ENCODE assay signal across 13 cellular contexts in genomic region chr11:114243461-114244372, GRCh38. TPM values are rescaled to one million over a fixed set of nuclear protein-coding genes. Genes with fewer than 3 reads are reported as not detected.
DNase-seq lines count a peak whose midpoint lies in the region; ATAC-seq, FAIRE-seq and TF ChIP-seq lines count a peak whose summit lies in the region.
"Had no signal": no experiment of that assay in that cellular context is flagged by ENCODE, and none has a peak within 500 bp of the region (broad histone marks: within the 10 kb centered on the region; RNA-seq: fewer than 3 reads in every experiment).

No MANE protein-coding gene starts in this region.

- H3K4me3 ChIP-seq in ascending aorta, result no peak overlapping the region

- FAIRE-seq in urothelium cell line (lab: Jason Lieb, UNC), result peak; percentile 9

- H3K27ac Mint-ChIP-seq in WTC11, result no peak overlapping the region
- H3K27ac Mint-ChIP-seq: activated naive CD8-positive, alpha-beta T cell treated with anti-CD3 and anti-CD28 coated beads, Interleukin-2, amount 10 ng/mL, durations not matched to agents 7 days and 5 days; IgD-negative memory B cell; T-helper 17 cell had no signal

- peak overlapping the region; percentile 47 to 53 for H3K27ac ChIP-seq in ascending aorta

- peaks cover 0 to 32% of the 10 kb centered on the region in 2 donors for H3K4me1 ChIP-seq in ascending aorta

- H3K4me1 Mint-ChIP-seq in WTC11, result peaks cover 4% of the 10 kb centered on the region; the same call in 1 of the 2 replicates
- H3K4me1 Mint-ChIP-seq: activated naive CD8-positive, alpha-beta T cell treated with anti-CD3 and anti-CD28 coated beads, Interleukin-2, amount 10 ng/mL, durations not matched to agents 7 days and 5 days had no signal

- no peaks in the 10 kb centered on the region for H3K9me3 Mint-ChIP-seq in WTC11
- H3K9me3 Mint-ChIP-seq: activated naive CD8-positive, alpha-beta T cell treated with anti-CD3 and anti-CD28 coated beads, Interleukin-2, amount 10 ng/mL, durations not matched to agents 7 days and 5 days; IgD-negative memory B cell had no signal

- POLR2A ChIA-PET in WTC11 (lab: Charles Lee), result no interaction called here

- peaks cover 90 to 100% of the 10 kb centered on the region in 2 donors for H3K36me3 ChIP-seq in ascending aorta

- no peak for ATAC-seq in WTC11
- ATAC-seq in GM18870 (IDR thresholded peaks at IDR 0.05; ENCODE audit: unreplicated experiment), result no peak
- ATAC-seq in HG02610 (IDR thresholded peaks at IDR 0.05; ENCODE audit: unreplicated experiment), result no peak
- ATAC-seq: T-helper 17 cell had no signal

- peak; percentile 25 for DNase-seq in NCI-H2171 treated with DMSO at 0.1 percent for 48 hours (lab: John Stamatoyannopoulos, UW)
- DNase-seq in NCI-H2171 (lab: John Stamatoyannopoulos, UW), result no peak
- no peak for DNase-seq in ascending aorta (ENCODE audit: low spot score in 2 of 2)
- peak; percentile 41 for DNase-seq in left kidney (ENCODE audit: low read depth, low spot score)
- DNase-seq in urothelium cell line (ENCODE audit: low spot score), result no peak
- DNase-seq in WTC11 (ENCODE audit: low spot score), result no peak
- DNase-seq: activated naive CD8-positive, alpha-beta T cell treated with anti-CD3 and anti-CD28 coated beads, Interleukin-2, amount 10 ng/mL, durations not matched to agents 7 days and 5 days; effector CD4-positive, alpha-beta T cell; GF-D8; T-helper 17 cell had no signal

- H3K36me3 Mint-ChIP-seq in WTC11, result no peaks in the 10 kb centered on the region
- H3K36me3 Mint-ChIP-seq: activated naive CD8-positive, alpha-beta T cell treated with anti-CD3 and anti-CD28 coated beads, Interleukin-2, amount 10 ng/mL, durations not matched to agents 7 days and 5 days; IgD-negative memory B cell had no signal

- no peak overlapping the region for H3K4me3 Mint-ChIP-seq in WTC11
- H3K4me3 Mint-ChIP-seq: activated naive CD8-positive, alpha-beta T cell treated with anti-CD3 and anti-CD28 coated beads, Interleukin-2, amount 10 ng/mL, durations not matched to agents 7 days and 5 days; IgD-negative memory B cell; T-helper 17 cell had no signal

- H3K9me3 ChIP-seq in ascending aorta, result no peaks in the 10 kb centered on the region

- H3K27me3 Mint-ChIP-seq in WTC11 (ENCODE audit: low read depth), result no peaks in the 10 kb centered on the region
- H3K27me3 Mint-ChIP-seq: activated naive CD8-positive, alpha-beta T cell treated with anti-CD3 and anti-CD28 coated beads, Interleukin-2, amount 10 ng/mL, durations not matched to agents 7 days and 5 days had no signal

- TF ChIP-seq CTCF in ascending aorta (IDR thresholded peaks at IDR 0.05), result no peak
- no peak for TF ChIP-seq CTCF in WTC11 (IDR thresholded peaks at IDR 0.05)

- CTCF ChIA-PET in WTC11 (lab: Charles Lee), result interaction anchor here (0.8 to 1.4 kb wide), 2 partner anchors 8 to 18 kb away, joined by 3 to 4 read pairs; no protein-coding TSS in a partner anchor

- no peaks in the 10 kb centered on the region for H3K27me3 ChIP-seq in ascending aorta

- intact Hi-C loops in ascending aorta (cut with DNase I), result no loop called here

TF ChIP-seq in WTC11, 78 proteins besides CTCF, POLR2A, EP300 and RAD21:
- TF ChIP-seq FOXP1 (CRISPR knock-in tag; IDR thresholded peaks at IDR 0.05; ENCODE audit: borderline replicate concordance) (no peak), HMGA2 (CRISPR knock-in tag; IDR thresholded peaks at IDR 0.05) (no peak), ZBTB21 (CRISPR knock-in tag; IDR thresholded peaks at IDR 0.05; ENCODE audit: borderline replicate concordance) (no peak), E2F4 (CRISPR knock-in tag; IDR thresholded peaks at IDR 0.05; ENCODE audit: borderline replicate concordance, low read depth) (no peak), GABPB1 (CRISPR knock-in tag; IDR thresholded peaks at IDR 0.05) (no peak), RORB (CRISPR knock-in tag; IDR thresholded peaks at IDR 0.05) (no peak), TEAD1 (CRISPR knock-in tag; IDR thresholded peaks at IDR 0.05) (no peak), MXD4 (CRISPR knock-in tag; IDR thresholded peaks at IDR 0.05; ENCODE audit: borderline replicate concordance) (no peak)

RNA-seq across cellular contexts. Expression of gene NNMT, which starts 52.5 kb away (rescaled TPM):
- total RNA-seq in ascending aorta, result 1,040 TPM
- 0.50 to 0.53 TPM in 2 of 3 replicates, not detected in the other for total RNA-seq in WTC11 (2021)
- total RNA-seq: activated naive CD8-positive, alpha-beta T cell treated with anti-CD3 and anti-CD28 coated beads, Interleukin-2, amount 10 ng/mL, durations not matched to agents 7 days and 5 days; T-helper 17 cell had no signal

Comparison
In these comparisons a context has a peak if more than half of its experiments do, and no peak if none do; other contexts are left out.
1. DNase-seq: peak in NCI-H2171 treated with DMSO at 0.1 percent for 48 hours (single experiment) and left kidney (single experiment); none in NCI-H2171 (single experiment), ascending aorta (0 of 2), urothelium cell line (single experiment) and WTC11 (single experiment).
2. RNA of gene NNMT, which starts 52.5 kb away (total RNA-seq): 1,040 TPM in ascending aorta (single experiment); 0.50 to 0.53 TPM in WTC11; every median in the first group is over 100 times any median in the second.